ENCODE assay signal across 1 cellular context in genomic region chr17:1762233-1762905, GRCh38.
TF ChIP-seq lines count a peak whose summit lies in the region.

No MANE protein-coding gene starts in this region.

TF ChIP-seq in HepG2, 621 proteins besides CTCF, POLR2A, EP300 and RAD21 (continued from another document):
- TF ChIP-seq UBTF (CRISPR knock-in tag; IDR thresholded peaks at IDR 0.05) (peak; percentile 58), RCOR2 (CRISPR knock-in tag; IDR thresholded peaks at IDR 0.05) (no peak), HIVEP1 (CRISPR knock-in tag; IDR thresholded peaks at IDR 0.05) (no peak), HNF4G (IDR thresholded peaks at IDR 0.05; ENCODE audit: borderline replicate concordance, low read depth, low read length) (no peak), HNF4G (CRISPR knock-in tag; IDR thresholded peaks at IDR 0.05; ENCODE audit: borderline replicate concordance, low read depth) (peak; percentile 56), CENPT (CRISPR knock-in tag; IDR thresholded peaks at IDR 0.05; ENCODE audit: low read depth) (peak; percentile 90; the same call in 1 of the 2 replicates), ARHGAP35 (CRISPR knock-in tag; IDR thresholded peaks at IDR 0.05; ENCODE audit: borderline replicate concordance) (no peak), CENPX (CRISPR knock-in tag; IDR thresholded peaks at IDR 0.05) (no peak), ZNF557 (CRISPR knock-in tag; IDR thresholded peaks at IDR 0.05) (no peak), ZNF33A (CRISPR knock-in tag; IDR thresholded peaks at IDR 0.05; ENCODE audit: borderline replicate concordance) (no peak), ZNF784 (CRISPR knock-in tag; IDR thresholded peaks at IDR 0.05; ENCODE audit: borderline replicate concordance) (no peak), ZSCAN31 (CRISPR knock-in tag; IDR thresholded peaks at IDR 0.05; ENCODE audit: low read depth) (no peak; the same call in 1 of the 2 replicates), ZNF292 (CRISPR knock-in tag; IDR thresholded peaks at IDR 0.05; ENCODE audit: borderline replicate concordance, low read depth) (no peak), ZNF569 (CRISPR knock-in tag; IDR thresholded peaks at IDR 0.05; ENCODE audit: borderline replicate concordance) (no peak)
